ENCODE assay signal across 1 cellular context in the genomic region with DNA sequence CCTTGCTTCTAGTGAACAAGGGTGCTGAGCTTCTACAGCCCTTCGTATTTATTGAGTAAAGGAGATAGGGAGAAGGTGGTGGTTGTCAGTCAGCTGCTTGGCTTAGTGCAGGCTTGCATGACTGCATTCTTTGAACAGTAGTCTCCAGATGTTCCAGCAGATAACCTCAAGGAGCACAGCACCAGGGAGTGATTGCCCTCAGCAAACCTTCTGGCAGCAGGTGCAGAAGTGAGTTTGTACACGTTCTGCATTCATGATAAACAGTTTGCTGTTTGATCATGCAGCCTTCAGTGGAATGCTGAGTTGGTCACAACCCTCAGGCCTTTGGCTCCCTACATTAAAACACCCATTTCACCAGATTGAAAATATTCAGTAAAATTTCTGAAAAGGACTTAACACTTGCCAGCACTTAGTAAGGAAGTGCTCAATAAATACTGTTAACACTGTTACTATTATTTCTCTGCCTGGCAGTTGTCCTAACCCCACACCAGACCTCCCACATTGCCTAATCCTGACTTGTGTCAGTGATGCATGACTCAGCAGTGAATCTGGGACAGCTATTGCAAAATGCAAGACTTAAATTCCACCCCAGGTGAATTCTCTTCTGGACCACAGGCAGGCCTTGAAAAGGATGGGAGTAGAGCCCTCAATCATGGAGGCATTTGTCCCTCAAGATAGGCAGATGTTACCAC.
TF ChIP-seq lines count a peak whose summit lies in the region.

No MANE protein-coding gene starts in this region.

TF ChIP-seq in HepG2, 621 proteins besides CTCF, POLR2A, EP300 and RAD21 (continued from another document and continues in another):
- TF ChIP-seq, protein P1, sequence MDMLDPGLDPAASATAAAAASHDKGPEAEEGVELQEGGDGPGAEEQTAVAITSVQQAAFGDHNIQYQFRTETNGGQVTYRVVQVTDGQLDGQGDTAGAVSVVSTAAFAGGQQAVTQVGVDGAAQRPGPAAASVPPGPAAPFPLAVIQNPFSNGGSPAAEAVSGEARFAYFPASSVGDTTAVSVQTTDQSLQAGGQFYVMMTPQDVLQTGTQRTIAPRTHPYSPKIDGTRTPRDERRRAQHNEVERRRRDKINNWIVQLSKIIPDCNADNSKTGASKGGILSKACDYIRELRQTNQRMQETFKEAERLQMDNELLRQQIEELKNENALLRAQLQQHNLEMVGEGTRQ (IDR thresholded peaks at IDR 0.05; ENCODE audit: low read depth, low read length), result no peak
- TF ChIP-seq, protein P1 (CRISPR knock-in tag; IDR thresholded peaks at IDR 0.05; ENCODE audit: borderline replicate concordance), result 0 out of 2 replicates have a peak, but pooled peaks have one; percentile 16
- TF ChIP-seq HOXA7 (CRISPR knock-in tag; IDR thresholded peaks at IDR 0.05) (no peak), RXRA (CRISPR knock-in tag; IDR thresholded peaks at IDR 0.05) (no peak; the same call in 1 of the 2 replicates), ZBTB21 (CRISPR knock-in tag; IDR thresholded peaks at IDR 0.05) (no peak), ZFP90 (CRISPR knock-in tag; IDR thresholded peaks at IDR 0.05; ENCODE audit: borderline replicate concordance) (no peak), ELF4 (CRISPR knock-in tag; IDR thresholded peaks at IDR 0.05; ENCODE audit: borderline replicate concordance) (no peak), HNF4G (IDR thresholded peaks at IDR 0.05; ENCODE audit: borderline replicate concordance, low read depth, low read length) (no peak), HNF4G (CRISPR knock-in tag; IDR thresholded peaks at IDR 0.05; ENCODE audit: borderline replicate concordance, low read depth) (no peak), TMF1 (CRISPR knock-in tag; IDR thresholded peaks at IDR 0.05; ENCODE audit: low read depth) (no peak), MAFF (IDR thresholded peaks at IDR 0.05; ENCODE audit: low read depth, low read length) (peak; percentile 91), ARNT (IDR thresholded peaks at IDR 0.05) (no peak), ZNF484 (CRISPR knock-in tag; IDR thresholded peaks at IDR 0.05; ENCODE audit: borderline replicate concordance, low read depth) (no peak), ZNF331 (CRISPR knock-in tag; IDR thresholded peaks at IDR 0.05) (peak; percentile 84), PCBP2 (optimal IDR thresholded peaks at IDR 0.05; ENCODE audit: low read depth, low read length, poor library complexity, severe bottlenecking) (no peak), ZNF605 (CRISPR knock-in tag; IDR thresholded peaks at IDR 0.05) (peak; percentile 35; the same call in 1 of the 2 replicates), NR2F1 (CRISPR knock-in tag; IDR thresholded peaks at IDR 0.05) (no peak), ZNF83 (CRISPR knock-in tag; IDR thresholded peaks at IDR 0.05; ENCODE audit: borderline replicate concordance) (no peak), ATM (IDR thresholded peaks at IDR 0.05; ENCODE audit: borderline replicate concordance) (no peak), SOX5 (CRISPR knock-in tag; IDR thresholded peaks at IDR 0.05; ENCODE audit: borderline replicate concordance) (peak; percentile 61), NFE2 (CRISPR knock-in tag; IDR thresholded peaks at IDR 0.05) (peak; percentile 97), ZNF3 (CRISPR knock-in tag; IDR thresholded peaks at IDR 0.05) (peak; percentile 80), ETV6 (CRISPR knock-in tag; conservative IDR thresholded peaks at IDR 0.05) (no peak), FOSL2 (CRISPR knock-in tag; IDR thresholded peaks at IDR 0.05) (peak; percentile 99), CENPX (CRISPR knock-in tag; IDR thresholded peaks at IDR 0.05) (no peak), MAFG (CRISPR knock-in tag; IDR thresholded peaks at IDR 0.05) (peak; percentile 97), ZSCAN9 (CRISPR knock-in tag; IDR thresholded peaks at IDR 0.05; ENCODE audit: borderline replicate concordance) (peak; percentile 54; the same call in 1 of the 2 replicates), YEATS4 (CRISPR knock-in tag; IDR thresholded peaks at IDR 0.05; ENCODE audit: borderline replicate concordance) (no peak), TAF15 (IDR thresholded peaks at IDR 0.05; ENCODE audit: low read depth, low read length, poor library complexity, severe bottlenecking) (no peak), ZNF547 (CRISPR knock-in tag; IDR thresholded peaks at IDR 0.05) (no peak), NPAS2 (CRISPR knock-in tag; IDR thresholded peaks at IDR 0.05; ENCODE audit: borderline replicate concordance) (no peak), HMG20A (CRISPR knock-in tag; IDR thresholded peaks at IDR 0.05; ENCODE audit: borderline replicate concordance) (peak; percentile 87; the same call in 1 of the 2 replicates), SCMH1 (CRISPR knock-in tag; IDR thresholded peaks at IDR 0.05; ENCODE audit: borderline replicate concordance) (no peak), MEF2D (CRISPR knock-in tag; IDR thresholded peaks at IDR 0.05) (no peak; the same call in 1 of the 2 replicates), NCOA2 (CRISPR knock-in tag; IDR thresholded peaks at IDR 0.05) (peak; percentile 69), ZKSCAN8 (CRISPR knock-in tag; IDR thresholded peaks at IDR 0.05; ENCODE audit: borderline replicate concordance) (peak; percentile 46; the same call in 1 of the 2 replicates), AGO2 (optimal IDR thresholded peaks at IDR 0.05; ENCODE audit: low read depth, low read length) (no peak)
- TF ChIP-seq, protein P2, sequence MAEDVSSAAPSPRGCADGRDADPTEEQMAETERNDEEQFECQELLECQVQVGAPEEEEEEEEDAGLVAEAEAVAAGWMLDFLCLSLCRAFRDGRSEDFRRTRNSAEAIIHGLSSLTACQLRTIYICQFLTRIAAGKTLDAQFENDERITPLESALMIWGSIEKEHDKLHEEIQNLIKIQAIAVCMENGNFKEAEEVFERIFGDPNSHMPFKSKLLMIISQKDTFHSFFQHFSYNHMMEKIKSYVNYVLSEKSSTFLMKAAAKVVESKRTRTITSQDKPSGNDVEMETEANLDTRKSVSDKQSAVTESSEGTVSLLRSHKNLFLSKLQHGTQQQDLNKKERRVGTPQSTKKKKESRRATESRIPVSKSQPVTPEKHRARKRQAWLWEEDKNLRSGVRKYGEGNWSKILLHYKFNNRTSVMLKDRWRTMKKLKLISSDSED (CRISPR knock-in tag; IDR thresholded peaks at IDR 0.05), result no peak
- TF ChIP-seq, protein P3, sequence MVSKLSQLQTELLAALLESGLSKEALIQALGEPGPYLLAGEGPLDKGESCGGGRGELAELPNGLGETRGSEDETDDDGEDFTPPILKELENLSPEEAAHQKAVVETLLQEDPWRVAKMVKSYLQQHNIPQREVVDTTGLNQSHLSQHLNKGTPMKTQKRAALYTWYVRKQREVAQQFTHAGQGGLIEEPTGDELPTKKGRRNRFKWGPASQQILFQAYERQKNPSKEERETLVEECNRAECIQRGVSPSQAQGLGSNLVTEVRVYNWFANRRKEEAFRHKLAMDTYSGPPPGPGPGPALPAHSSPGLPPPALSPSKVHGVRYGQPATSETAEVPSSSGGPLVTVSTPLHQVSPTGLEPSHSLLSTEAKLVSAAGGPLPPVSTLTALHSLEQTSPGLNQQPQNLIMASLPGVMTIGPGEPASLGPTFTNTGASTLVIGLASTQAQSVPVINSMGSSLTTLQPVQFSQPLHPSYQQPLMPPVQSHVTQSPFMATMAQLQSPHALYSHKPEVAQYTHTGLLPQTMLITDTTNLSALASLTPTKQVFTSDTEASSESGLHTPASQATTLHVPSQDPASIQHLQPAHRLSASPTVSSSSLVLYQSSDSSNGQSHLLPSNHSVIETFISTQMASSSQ (IDR thresholded peaks at IDR 0.05; ENCODE audit: low read depth), result no peak
- TF ChIP-seq, protein P3 (CRISPR knock-in tag; IDR thresholded peaks at IDR 0.05; ENCODE audit: borderline replicate concordance), result no peak
- TF ChIP-seq, protein P4, sequence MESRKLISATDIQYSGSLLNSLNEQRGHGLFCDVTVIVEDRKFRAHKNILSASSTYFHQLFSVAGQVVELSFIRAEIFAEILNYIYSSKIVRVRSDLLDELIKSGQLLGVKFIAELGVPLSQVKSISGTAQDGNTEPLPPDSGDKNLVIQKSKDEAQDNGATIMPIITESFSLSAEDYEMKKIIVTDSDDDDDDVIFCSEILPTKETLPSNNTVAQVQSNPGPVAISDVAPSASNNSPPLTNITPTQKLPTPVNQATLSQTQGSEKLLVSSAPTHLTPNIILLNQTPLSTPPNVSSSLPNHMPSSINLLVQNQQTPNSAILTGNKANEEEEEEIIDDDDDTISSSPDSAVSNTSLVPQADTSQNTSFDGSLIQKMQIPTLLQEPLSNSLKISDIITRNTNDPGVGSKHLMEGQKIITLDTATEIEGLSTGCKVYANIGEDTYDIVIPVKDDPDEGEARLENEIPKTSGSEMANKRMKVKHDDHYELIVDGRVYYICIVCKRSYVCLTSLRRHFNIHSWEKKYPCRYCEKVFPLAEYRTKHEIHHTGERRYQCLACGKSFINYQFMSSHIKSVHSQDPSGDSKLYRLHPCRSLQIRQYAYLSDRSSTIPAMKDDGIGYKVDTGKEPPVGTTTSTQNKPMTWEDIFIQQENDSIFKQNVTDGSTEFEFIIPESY (CRISPR knock-in tag; IDR thresholded peaks at IDR 0.05), result peak; percentile 56; the same call in 1 of the 2 replicates
- TF ChIP-seq, protein P5, sequence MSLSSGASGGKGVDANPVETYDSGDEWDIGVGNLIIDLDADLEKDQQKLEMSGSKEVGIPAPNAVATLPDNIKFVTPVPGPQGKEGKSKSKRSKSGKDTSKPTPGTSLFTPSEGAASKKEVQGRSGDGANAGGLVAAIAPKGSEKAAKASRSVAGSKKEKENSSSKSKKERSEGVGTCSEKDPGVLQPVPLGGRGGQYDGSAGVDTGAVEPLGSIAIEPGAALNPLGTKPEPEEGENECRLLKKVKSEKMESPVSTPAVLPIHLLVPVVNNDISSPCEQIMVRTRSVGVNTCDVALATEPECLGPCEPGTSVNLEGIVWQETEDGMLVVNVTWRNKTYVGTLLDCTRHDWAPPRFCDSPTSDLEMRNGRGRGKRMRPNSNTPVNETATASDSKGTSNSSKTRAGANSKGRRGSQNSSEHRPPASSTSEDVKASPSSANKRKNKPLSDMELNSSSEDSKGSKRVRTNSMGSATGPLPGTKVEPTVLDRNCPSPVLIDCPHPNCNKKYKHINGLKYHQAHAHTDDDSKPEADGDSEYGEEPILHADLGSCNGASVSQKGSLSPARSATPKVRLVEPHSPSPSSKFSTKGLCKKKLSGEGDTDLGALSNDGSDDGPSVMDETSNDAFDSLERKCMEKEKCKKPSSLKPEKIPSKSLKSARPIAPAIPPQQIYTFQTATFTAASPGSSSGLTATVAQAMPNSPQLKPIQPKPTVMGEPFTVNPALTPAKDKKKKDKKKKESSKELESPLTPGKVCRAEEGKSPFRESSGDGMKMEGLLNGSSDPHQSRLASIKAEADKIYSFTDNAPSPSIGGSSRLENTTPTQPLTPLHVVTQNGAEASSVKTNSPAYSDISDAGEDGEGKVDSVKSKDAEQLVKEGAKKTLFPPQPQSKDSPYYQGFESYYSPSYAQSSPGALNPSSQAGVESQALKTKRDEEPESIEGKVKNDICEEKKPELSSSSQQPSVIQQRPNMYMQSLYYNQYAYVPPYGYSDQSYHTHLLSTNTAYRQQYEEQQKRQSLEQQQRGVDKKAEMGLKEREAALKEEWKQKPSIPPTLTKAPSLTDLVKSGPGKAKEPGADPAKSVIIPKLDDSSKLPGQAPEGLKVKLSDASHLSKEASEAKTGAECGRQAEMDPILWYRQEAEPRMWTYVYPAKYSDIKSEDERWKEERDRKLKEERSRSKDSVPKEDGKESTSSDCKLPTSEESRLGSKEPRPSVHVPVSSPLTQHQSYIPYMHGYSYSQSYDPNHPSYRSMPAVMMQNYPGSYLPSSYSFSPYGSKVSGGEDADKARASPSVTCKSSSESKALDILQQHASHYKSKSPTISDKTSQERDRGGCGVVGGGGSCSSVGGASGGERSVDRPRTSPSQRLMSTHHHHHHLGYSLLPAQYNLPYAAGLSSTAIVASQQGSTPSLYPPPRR (CRISPR knock-in tag; IDR thresholded peaks at IDR 0.05; ENCODE audit: borderline replicate concordance), result no peak
- TF ChIP-seq, protein P6, sequence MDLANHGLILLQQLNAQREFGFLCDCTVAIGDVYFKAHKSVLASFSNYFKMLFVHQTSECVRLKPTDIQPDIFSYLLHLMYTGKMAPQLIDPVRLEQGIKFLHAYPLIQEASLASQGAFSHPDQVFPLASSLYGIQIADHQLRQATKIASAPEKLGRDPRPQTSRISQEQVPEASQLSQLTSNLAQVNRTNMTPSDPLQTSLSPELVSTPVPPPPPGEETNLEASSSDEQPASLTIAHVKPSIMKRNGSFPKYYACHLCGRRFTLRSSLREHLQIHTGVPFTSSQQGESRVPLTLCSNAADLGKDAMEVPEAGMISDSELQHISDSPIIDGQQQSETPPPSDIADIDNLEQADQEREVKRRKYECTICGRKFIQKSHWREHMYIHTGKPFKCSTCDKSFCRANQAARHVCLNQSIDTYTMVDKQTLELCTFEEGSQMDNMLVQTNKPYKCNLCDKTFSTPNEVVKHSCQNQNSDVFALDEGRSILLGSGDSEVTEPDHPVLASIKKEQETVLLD (CRISPR knock-in tag; IDR thresholded peaks at IDR 0.05; ENCODE audit: low read depth), result no peak
- TF ChIP-seq, protein P7, sequence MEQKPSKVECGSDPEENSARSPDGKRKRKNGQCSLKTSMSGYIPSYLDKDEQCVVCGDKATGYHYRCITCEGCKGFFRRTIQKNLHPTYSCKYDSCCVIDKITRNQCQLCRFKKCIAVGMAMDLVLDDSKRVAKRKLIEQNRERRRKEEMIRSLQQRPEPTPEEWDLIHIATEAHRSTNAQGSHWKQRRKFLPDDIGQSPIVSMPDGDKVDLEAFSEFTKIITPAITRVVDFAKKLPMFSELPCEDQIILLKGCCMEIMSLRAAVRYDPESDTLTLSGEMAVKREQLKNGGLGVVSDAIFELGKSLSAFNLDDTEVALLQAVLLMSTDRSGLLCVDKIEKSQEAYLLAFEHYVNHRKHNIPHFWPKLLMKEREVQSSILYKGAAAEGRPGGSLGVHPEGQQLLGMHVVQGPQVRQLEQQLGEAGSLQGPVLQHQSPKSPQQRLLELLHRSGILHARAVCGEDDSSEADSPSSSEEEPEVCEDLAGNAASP (CRISPR knock-in tag; IDR thresholded peaks at IDR 0.05; ENCODE audit: borderline replicate concordance), result peak; percentile 84; the same call in 1 of the 2 replicates
